Comparison of ENCODE assay signal across 1 cellular context in genomic region chr18:76823166-76823539, GRCh38.
TF ChIP-seq lines count a peak whose summit lies in the region.

No MANE protein-coding gene starts in this region.

TF ChIP-seq in GM12878, 131 proteins besides CTCF, POLR2A, EP300 and RAD21 (continued from another document and continues in another):
- TF ChIP-seq ZNF687 (IDR thresholded peaks at IDR 0.05): no peak
- no peak for TF ChIP-seq CEBPB (IDR thresholded peaks at IDR 0.05; ENCODE audit: borderline replicate concordance in 1 of 2, low read depth in 2 of 2, low read length in 2 of 2)
- no peak; the same call in 1 of the 2 replicates for TF ChIP-seq SMAD5 (IDR thresholded peaks at IDR 0.05; ENCODE audit: low read depth)
- peak; percentile 3; the same call in 1 of the 2 replicates for TF ChIP-seq IKZF1 (conservative IDR thresholded peaks at IDR 0.05)
- TF ChIP-seq FOXM1 (IDR thresholded peaks at IDR 0.05; ENCODE audit: low read depth, low read length): no peak
- no peak for TF ChIP-seq NFIC (IDR thresholded peaks at IDR 0.05; ENCODE audit: low read depth, low read length)
- TF ChIP-seq PRDM15 (CRISPR knock-in tag; IDR thresholded peaks at IDR 0.05): no peak
- peak; percentile 64 for TF ChIP-seq DPF2 (IDR thresholded peaks at IDR 0.05)
- no peak for TF ChIP-seq RAD51 (IDR thresholded peaks at IDR 0.05)
- no peak for TF ChIP-seq CBX3 (IDR thresholded peaks at IDR 0.05; ENCODE audit: borderline replicate concordance, low read depth)
- no peak for TF ChIP-seq IKZF2 (IDR thresholded peaks at IDR 0.05)
- TF ChIP-seq FOS (IDR thresholded peaks at IDR 0.05; ENCODE audit: borderline replicate concordance, extremely low read depth, insufficient read length): no peak
- peak; percentile 35 for TF ChIP-seq HDAC6 (IDR thresholded peaks at IDR 0.05; ENCODE audit: unreplicated experiment)
- no peak for TF ChIP-seq PBX3 (IDR thresholded peaks at IDR 0.05; ENCODE audit: insufficient replicate concordance, low read depth, low read length)
- TF ChIP-seq ZNF592 (IDR thresholded peaks at IDR 0.05): no peak
- TF ChIP-seq ZNF274 (IDR thresholded peaks at IDR 0.05; ENCODE audit: insufficient read depth, insufficient read length): no peak
- no peak for TF ChIP-seq BCL11A (IDR thresholded peaks at IDR 0.05; ENCODE audit: low read depth, low read length)
- TF ChIP-seq ESRRA (IDR thresholded peaks at IDR 0.05; ENCODE audit: low read length): no peak
- TF ChIP-seq PAX8 (IDR thresholded peaks at IDR 0.05): no peak
- no peak for TF ChIP-seq TBL1XR1 (IDR thresholded peaks at IDR 0.05; ENCODE audit: low read depth, low read length)
- no peak for TF ChIP-seq JUND (IDR thresholded peaks at IDR 0.05; ENCODE audit: low read depth, low read length)
- TF ChIP-seq CBX5 (IDR thresholded peaks at IDR 0.05; ENCODE audit: low read depth): no peak
- TF ChIP-seq GABPA (IDR thresholded peaks at IDR 0.05; ENCODE audit: low read depth): no peak
- TF ChIP-seq IRF4 (IDR thresholded peaks at IDR 0.05; ENCODE audit: low read depth, low read length): no peak
- no peak for TF ChIP-seq ZNF622 (IDR thresholded peaks at IDR 0.05)
- no peak for TF ChIP-seq HCFC1 (IDR thresholded peaks at IDR 0.05; ENCODE audit: low read length)
- no peak for TF ChIP-seq RCOR1 (conservative IDR thresholded peaks at IDR 0.05; ENCODE audit: low read depth, low read length)
- TF ChIP-seq ZBTB40 (IDR thresholded peaks at IDR 0.05; ENCODE audit: borderline replicate concordance): no peak
- TF ChIP-seq RFX5 (IDR thresholded peaks at IDR 0.05; ENCODE audit: low read depth, low read length): no peak
- peak; percentile 40; the same call in 1 of the 2 replicates for TF ChIP-seq NKRF (conservative IDR thresholded peaks at IDR 0.05)
- TF ChIP-seq CHD1 (IDR thresholded peaks at IDR 0.05; ENCODE audit: low read depth, low read length): no peak
- TF ChIP-seq PKNOX1 (IDR thresholded peaks at IDR 0.05): no peak
- peak; percentile 5; the same call in 1 of the 2 replicates for TF ChIP-seq MXI1 (IDR thresholded peaks at IDR 0.05; ENCODE audit: low read depth, low read length)
- no peak for TF ChIP-seq MTA3 (IDR thresholded peaks at IDR 0.05; ENCODE audit: borderline replicate concordance, low read length)
- no peak for TF ChIP-seq ELK1 (IDR thresholded peaks at IDR 0.05; ENCODE audit: low read depth, low read length)
- no peak for TF ChIP-seq MLLT1 (IDR thresholded peaks at IDR 0.05)
